ENCODE assay signal across 1 cellular context in genomic region chr1:85583355-85584263, GRCh38.
TF ChIP-seq lines count a peak whose summit lies in the region.

No MANE protein-coding gene starts in this region.

TF ChIP-seq in HCT116, 20 proteins besides CTCF, POLR2A, EP300 and RAD21 (continued from another document):
- TF ChIP-seq ZBTB33 (IDR thresholded peaks at IDR 0.05; ENCODE audit: extremely low read depth, insufficient replicate concordance, low read length) (no peak), ZNF274 (IDR thresholded peaks at IDR 0.05; ENCODE audit: low read depth, low read length) (no peak), CEBPB (IDR thresholded peaks at IDR 0.05; ENCODE audit: low read depth) (no peak), JUND (IDR thresholded peaks at IDR 0.05) (no peak), TCF7L2 (IDR thresholded peaks at IDR 0.05; ENCODE audit: borderline replicate concordance, extremely low read depth, insufficient read depth, insufficient read length) (no peak), EZH2phosphoT487 (IDR thresholded peaks at IDR 0.05; ENCODE audit: borderline replicate concordance) (no peak), SRF (IDR thresholded peaks at IDR 0.05; ENCODE audit: low read depth) (no peak), YY1 (IDR thresholded peaks at IDR 0.05; ENCODE audit: extremely low read depth, insufficient replicate concordance, low read depth, low read length) (no peak), EZH2 (IDR thresholded peaks at IDR 0.05) (no peak), MAX (IDR thresholded peaks at IDR 0.05) (no peak), CBX3 (IDR thresholded peaks at IDR 0.05; ENCODE audit: low read depth) (no peak), POLR2AphosphoS5 (IDR thresholded peaks at IDR 0.05; ENCODE audit: low read depth, low read length) (no peak; the same call in 1 of the 2 replicates)
